In genomic region chr6:76697585-76697984, GRCh38 we compare ENCODE assay signal across 16 cellular contexts.
DNase-seq lines count a peak whose midpoint lies in the region; FAIRE-seq and TF ChIP-seq lines count a peak whose summit lies in the region.
"Had no signal": no experiment of that assay in that cellular context is flagged by ENCODE, and none has a peak within 500 bp of the region (broad histone marks: within the 10 kb centered on the region; RNA-seq: fewer than 3 reads in every experiment).

No MANE protein-coding gene starts in this region.

- peak; percentile 2 for DNase-seq in AG08396 (ENCODE audit: low spot score)
- DNase-seq in LNCaP clone FGC (ENCODE audit: low read depth) = no peak
- DNase-seq in kidney glomerular epithelial cell (lab: John Stamatoyannopoulos, UW) = peak; percentile 10
- no peak for DNase-seq in NCI-H69 (lab: John Stamatoyannopoulos, UW)
- DNase-seq in GM12891 (ENCODE audit: insufficient read length, low spot score) = no peak
- DNase-seq in ascending aorta (ENCODE audit: low spot score in 2 of 2) = no peak
- DNase-seq in foreskin melanocyte = no peak
- DNase-seq: activated B cell treated with CpG ODN at 0.5 μM for 24 hours; activated effector memory CD4-positive, alpha-beta T cell treated with Interleukin-2 at 50 U/mL for 16 hours; effector memory CD4-positive, alpha-beta T cell; NCI-H1436; ovary; testis had no signal

- peak; percentile 52 for TF ChIP-seq CTCF in LNCaP clone FGC (IDR thresholded peaks at IDR 0.05; ENCODE audit: control insufficient read depth, extremely low read depth, insufficient read depth)
- peak; percentile 34 to 37 for TF ChIP-seq CTCF in brain (conservative IDR thresholded peaks at IDR 0.05)
- TF ChIP-seq CTCF in ascending aorta (IDR thresholded peaks at IDR 0.05) = no peak

- no peaks in the 10 kb centered on the region for H3K9me3 Mint-ChIP-seq in brain

- no peaks in the 10 kb centered on the region for H3K27me3 Mint-ChIP-seq in brain
- H3K27me3 Mint-ChIP-seq: activated B cell treated with CpG ODN at 0.5 μM for 24 hours had no signal

- no peaks in the 10 kb centered on the region for H3K27me3 ChIP-seq in ascending aorta
- H3K27me3 ChIP-seq: BLaER1 treated with 17β-estradiol and CSF1 and Interleukin-3, amounts not matched to agents 10 nM and 100 nM; ovary; testis had no signal

- FAIRE-seq in GM12891 (lab: Jason Lieb, UNC) = no peak

- no peaks in the 10 kb centered on the region for H3K4me1 ChIP-seq in ascending aorta
- H3K4me1 ChIP-seq: BLaER1 treated with 17β-estradiol and CSF1 and Interleukin-3, amounts not matched to agents 10 nM and 100 nM; testis had no signal

- no peak overlapping the region for H3K4me3 Mint-ChIP-seq in brain
- H3K4me3 Mint-ChIP-seq: activated B cell treated with CpG ODN at 0.5 μM for 24 hours had no signal

- H3K9me3 ChIP-seq in ascending aorta = no peaks in the 10 kb centered on the region
- H3K9me3 ChIP-seq: BLaER1 treated with 17β-estradiol and CSF1 and Interleukin-3, amounts not matched to agents 10 nM and 100 nM; ovary; testis had no signal

- H3K36me3 Mint-ChIP-seq in brain = no peaks in the 10 kb centered on the region

- no peak overlapping the region for H3K27ac ChIP-seq in ascending aorta
- H3K27ac ChIP-seq: BLaER1 treated with 17β-estradiol and CSF1 and Interleukin-3, amounts not matched to agents 10 nM and 100 nM; ovary; PC-9; testis had no signal

- H3K4me1 Mint-ChIP-seq in brain = peaks cover 21% of the 10 kb centered on the region
- H3K4me1 Mint-ChIP-seq: activated B cell treated with CpG ODN at 0.5 μM for 24 hours had no signal

- no peak for TF ChIP-seq POLR2A in GM12891 (IDR thresholded peaks at IDR 0.05; ENCODE audit: low read depth, low read length)

- intact Hi-C loops in ascending aorta (cut with DNase I) = no loop called here

- H3K36me3 ChIP-seq in ascending aorta = no peaks in the 10 kb centered on the region
- H3K36me3 ChIP-seq: BLaER1 treated with 17β-estradiol and CSF1 and Interleukin-3, amounts not matched to agents 10 nM and 100 nM; ovary had no signal

- no peak overlapping the region for H3K27ac Mint-ChIP-seq in brain
- H3K27ac Mint-ChIP-seq: activated B cell treated with CpG ODN at 0.5 μM for 24 hours had no signal

- H3K4me3 ChIP-seq in LNCaP clone FGC (ENCODE audit: low read depth, low read length) (no peak overlapping the region), ascending aorta (no peak overlapping the region)
- H3K4me3 ChIP-seq: BLaER1 treated with 17β-estradiol and CSF1 and Interleukin-3, amounts not matched to agents 10 nM and 100 nM; ovary; PC-9; testis had no signal

TF ChIP-seq in GM12891, 5 proteins besides CTCF, POLR2A, EP300 and RAD21:
- TF ChIP-seq SPI1 (IDR thresholded peaks at IDR 0.05; ENCODE audit: low read depth, low read length) (no peak), PAX5 (IDR thresholded peaks at IDR 0.05; ENCODE audit: insufficient read depth, low read length, severe bottlenecking) (no peak), TAF1 (IDR thresholded peaks at IDR 0.05; ENCODE audit: low read depth, low read length) (no peak), POU2F2 (IDR thresholded peaks at IDR 0.05; ENCODE audit: low read depth, low read length) (no peak), POLR2AphosphoS5 (IDR thresholded peaks at IDR 0.05; ENCODE audit: low read depth, low read length) (no peak)

Comparison
In these comparisons a context has a peak if more than half of its experiments do, and no peak if none do; other contexts are left out.
1. DNase-seq: peak in AG08396 (single experiment) and kidney glomerular epithelial cell (single experiment); none in LNCaP clone FGC (single experiment), NCI-H69 (single experiment), GM12891 (single experiment), ascending aorta (0 of 2) and foreskin melanocyte (single experiment).
2. CTCF ChIP-seq: peak in LNCaP clone FGC (single experiment) and brain (2 of 2); none in ascending aorta (0 of 3).